In genomic region chr17:36461330-36462110, GRCh38 we compare ENCODE assay signal across 29 cellular contexts.
"Had no signal": no experiment of that assay in that cellular context is flagged by ENCODE, and none has a peak within 500 bp of the region (broad histone marks: within the 10 kb centered on the region; RNA-seq: fewer than 3 reads in every experiment).

No MANE protein-coding gene starts in this region.

- H3K27me3 ChIP-seq: vagina had no signal

- DNase-seq: activated CD4-positive, alpha-beta T cell treated with anti-CD3 and anti-CD28 coated beads for 36 hours; activated CD4-positive, CD25-positive, alpha-beta regulatory T cell; activated CD8-positive, alpha-beta memory T cell treated with anti-CD3 and anti-CD28 coated beads, Interleukin-2, amount 10 ng/mL, durations not matched to agents 7 days and 5 days; activated CD8-positive, alpha-beta T cell treated with anti-CD3 and anti-CD28 coated beads, Interleukin-2, amount 10 ng/mL, durations not matched to agents 7 days and 5 days; activated naive CD4-positive, alpha-beta T cell; activated T-cell treated with anti-CD3 and anti-CD28 coated beads for 4 hours; activated T-cell treated with anti-CD3 and anti-CD28 coated beads, Interleukin-2, amount 50 U/mL, for 72 hours; anterior cingulate cortex; body of pancreas; colonic mucosa; dorsolateral prefrontal cortex; effector memory CD8-positive, alpha-beta T cell; head of caudate nucleus; hypothalamus; immature natural killer cell; naive thymus-derived CD8-positive, alpha-beta T cell; occipital lobe; stimulated activated CD4-positive, alpha-beta T cell treated with anti-CD3 and anti-CD28 coated beads, Interleukin-1b, Interleukin-23, amount 100 ng/mL, for 48 hours; stimulated activated CD4-positive, alpha-beta T cell treated with anti-CD3 and anti-CD28 coated beads, Interleukin-4, amount 100 ng/mL, for 4 hours; stimulated activated CD8-positive, alpha-beta memory T cell treated with anti-CD3 and anti-CD28 coated beads, Interleukin-4, amount 100 ng/mL, for 48 hours; stimulated activated naive CD8-positive, alpha-beta T cell treated with anti-CD3 and anti-CD28 coated beads, Interleukin-15, amount 100 ng/mL, for 72 hours had no signal

- H3K4me1 ChIP-seq: body of pancreas, colonic mucosa, parathyroid adenoma, right atrium auricular region had no signal

- H3K4me3 ChIP-seq: body of pancreas, colonic mucosa, dorsolateral prefrontal cortex, gastroesophageal sphincter, right atrium auricular region, smooth muscle cell, vagina had no signal

- H3K9ac ChIP-seq: parathyroid adenoma had no signal

- ATAC-seq: activated CD4-positive, alpha-beta T cell treated with anti-CD3 and anti-CD28 coated beads for 36 hours; activated CD8-positive, alpha-beta memory T cell treated with anti-CD3 and anti-CD28 coated beads, Interleukin-2, amount 10 ng/mL, durations not matched to agents 7 days and 5 days; activated CD8-positive, alpha-beta T cell treated with anti-CD3 and anti-CD28 coated beads, Interleukin-2, amount 10 ng/mL, durations not matched to agents 7 days and 5 days; activated naive CD4-positive, alpha-beta T cell treated with anti-CD3 and anti-CD28 coated beads, Interleukin-2, amount 50 U/mL, for 72 hours; activated T-cell treated with anti-CD3 and anti-CD28 coated beads, Interleukin-2, amount 50 U/mL, for 72 hours; body of pancreas; effector memory CD8-positive, alpha-beta T cell; gastroesophageal sphincter; naive thymus-derived CD8-positive, alpha-beta T cell; stimulated activated memory B cell treated with anti-CD40 and anti-IgM and Interleukin-4, amounts not matched to agents 10 μg/mL and 1 μg/mL and 100 μg/mL, for 72 hours; stimulated activated naive CD8-positive, alpha-beta T cell treated with anti-CD3 and anti-CD28 coated beads, Interleukin-15, amount 100 ng/mL, for 72 hours had no signal

- H3K9me3 ChIP-seq: body of pancreas, colonic mucosa, right atrium auricular region, vagina had no signal

- H3K27ac ChIP-seq: body of pancreas, colonic mucosa, dorsolateral prefrontal cortex, gastroesophageal sphincter, parathyroid adenoma, right atrium auricular region, vagina had no signal

- H3K36me3 ChIP-seq: colonic mucosa, gastroesophageal sphincter, right atrium auricular region, vagina had no signal

- FAIRE-seq: endothelial cell of umbilical vein had no signal
